Comparison of ENCODE assay signal across 10 cellular contexts in genomic region chr1:34400690-34401089, GRCh38.
"Had no signal": no experiment of that assay in that cellular context is flagged by ENCODE, and none has a peak within 500 bp of the region (broad histone marks: within the 10 kb centered on the region; RNA-seq: fewer than 3 reads in every experiment).

No MANE protein-coding gene starts in this region.

- ATAC-seq: GM23338, HCT116 had no signal

- H2AFZ ChIP-seq: GM23338 had no signal

- DNase-seq: GOT3, H7, H9, HCEC 1CT, HFFc6 had no signal

- H3K4me2 ChIP-seq: GM23338 had no signal

- FAIRE-seq: H1, H54 had no signal

- H3K4me1 ChIP-seq: HAP-1 had no signal

- H3K4me3 ChIP-seq: GM23338, HAP-1 had no signal

- H3K9me3 ChIP-seq: HAP-1 had no signal

- H3K36me3 ChIP-seq: HAP-1 had no signal
